ENCODE assay signal across 8 cellular contexts in the genomic region with DNA sequence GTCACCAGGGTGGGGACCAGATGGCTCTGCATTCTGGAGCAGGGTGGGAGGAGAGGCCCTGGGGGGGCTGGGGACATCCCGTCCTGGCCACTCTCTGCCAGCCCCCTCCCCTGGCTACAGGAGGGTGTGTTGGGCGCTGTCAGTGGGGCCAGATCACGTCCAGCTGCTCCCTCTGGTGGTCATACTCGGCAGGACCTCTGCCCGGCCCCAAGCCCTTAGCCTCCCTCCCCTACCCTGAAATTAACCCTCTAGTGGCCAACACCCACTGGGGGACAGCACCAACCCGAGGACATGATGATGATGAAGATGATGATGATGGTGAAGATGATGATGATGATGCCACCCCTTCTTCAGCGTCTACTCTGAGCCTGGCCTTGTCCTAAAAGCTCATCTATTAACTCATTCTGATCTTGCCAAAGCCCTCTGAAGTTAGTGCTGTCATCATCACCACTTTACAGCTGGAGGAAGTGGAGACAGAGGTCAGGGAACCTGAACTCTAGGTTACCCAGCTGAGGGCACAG.
A peak's percentile ranks its signal among the peaks of the same experiment; 100 is the strongest.
DNase-seq lines count a peak whose midpoint lies in the region; ATAC-seq lines count a peak whose summit lies in the region.

No MANE protein-coding gene starts in this region.

- ATAC-seq in activated CD4-positive, CD25-positive, alpha-beta regulatory T cell treated with anti-CD3 and anti-CD28 coated beads, Interleukin-2, amount 50 U/mL, for 24 hours, result peak; percentile 76 to 81
- ATAC-seq in GM19351 (IDR thresholded peaks at IDR 0.05; ENCODE audit: unreplicated experiment), result no peak

- H3K27ac ChIP-seq in layer of hippocampus (ENCODE audit: low read depth, low read length), result peak overlapping the region; percentile 93

- DNase-seq in NCI-H446 (lab: John Stamatoyannopoulos, UW), result peak; percentile 18 to 48
- no peak for DNase-seq in NCI-H446 treated with DMSO at 0.1 percent for 48 hours (lab: John Stamatoyannopoulos, UW)
- peak; percentile 40 for DNase-seq in NCI-H2029 (lab: John Stamatoyannopoulos, UW)
- DNase-seq in cerebellar cortex (ENCODE audit: low spot score), result peak; percentile 78
- peak; percentile 70 for DNase-seq in stimulated activated CD4-positive, alpha-beta T cell treated with anti-CD3 and anti-CD28 coated beads, Interleukin-1b, Interleukin-23, amount 100 ng/mL, for 48 hours

- no peaks in the 10 kb centered on the region for H3K27me3 ChIP-seq in layer of hippocampus (ENCODE audit: control insufficient read depth, insufficient read depth, low read length)
